In genomic region chr5:52269853-52270252, GRCh38 we compare ENCODE assay signal across 15 cellular contexts.
DNase-seq lines count a peak whose midpoint lies in the region; ATAC-seq and TF ChIP-seq lines count a peak whose summit lies in the region.
"Had no signal": no experiment of that assay in that cellular context is flagged by ENCODE, and none has a peak within 500 bp of the region (broad histone marks: within the 10 kb centered on the region; RNA-seq: fewer than 3 reads in every experiment).

No MANE protein-coding gene starts in this region.

- H3K4me3 ChIP-seq in HCT116 (replicated peaks in 1 of 2; ENCODE audit: low read depth in 1 of 2, low read length in 2 of 2): peak overlapping the region in 1 of 2 experiments; percentile 39; a peak in 1 of 4 replicates
- H3K4me3 ChIP-seq: right atrium auricular region had no signal

- no peaks in the 10 kb centered on the region for H3K36me3 ChIP-seq in HCT116 (ENCODE audit: control insufficient read depth in 1 of 2, insufficient read depth in 2 of 2, low read length in 2 of 2)
- H3K36me3 ChIP-seq: ascending aorta, right atrium auricular region, tibial artery had no signal

- no peak for TF ChIP-seq RAD21 in HCT116 (IDR thresholded peaks at IDR 0.05; ENCODE audit: low read depth)

- no peaks in the 10 kb centered on the region; the same call in 1 of the 2 replicates for H4K20me1 ChIP-seq in HCT116 (ENCODE audit: insufficient read depth)

- H2AFZ ChIP-seq in HCT116 (ENCODE audit: low read depth, low read length, poor library complexity, severe bottlenecking): peak overlapping the region; percentile 3

- DNase-seq in HCT116 (ENCODE audit: low read depth, low spot score) (no peak), NCI-H146 treated with DMSO at 0.1 percent for 48 hours (lab: John Stamatoyannopoulos, UW; ENCODE audit: unreplicated experiment) (peak; percentile 89), astrocyte of the hippocampus (ENCODE audit: low read depth, low spot score) (peak; percentile 12), retina (peak; percentile 24), GM13976 (ENCODE audit: low spot score) (no peak), GOT3 (lab: John Stamatoyannopoulos, UW) (no peak)
- no peak for DNase-seq in stimulated activated CD4-positive, alpha-beta T cell treated with anti-CD3 and anti-CD28 coated beads, Interleukin-4, amount 100 ng/mL, for 1 hour
- DNase-seq: activated CD8-positive, alpha-beta memory T cell treated with anti-CD3 and anti-CD28 coated beads for 24 hours; activated effector memory CD4-positive, alpha-beta T cell treated with Interleukin-2 at 50 U/mL for 16 hours; NCI-H2171; nephron progenitor cell; stimulated activated CD4-positive, alpha-beta T cell treated with anti-CD3 and anti-CD28 coated beads, Interleukin-2, amount 100 ng/mL, for 24 hours; tibial artery had no signal

- H3K27me3 ChIP-seq in HCT116 (ENCODE audit: insufficient read depth, low read length): no peaks in the 10 kb centered on the region
- H3K27me3 ChIP-seq: ascending aorta, right atrium auricular region, tibial artery had no signal

- no peak overlapping the region for H3K27ac ChIP-seq in HCT116 (ENCODE audit: low read depth, low read length)
- H3K27ac ChIP-seq: ascending aorta, right atrium auricular region, tibial artery had no signal

- no peak for TF ChIP-seq CTCF in HCT116 (IDR thresholded peaks at IDR 0.05 in 2 of 3, conservative IDR thresholded peaks at IDR 0.05 in 1 of 3; ENCODE audit: borderline replicate concordance in 1 of 3, insufficient read depth in 1 of 3, low read depth in 2 of 3, low read length in 2 of 3)
- TF ChIP-seq CTCF in GM13976 (IDR thresholded peaks at IDR 0.05; ENCODE audit: borderline replicate concordance, control extremely low read depth, extremely low read depth, insufficient read depth, missing control alignments): no peak

- H3K9ac ChIP-seq in HCT116 (ENCODE audit: low read length): no peak overlapping the region

- ATAC-seq in HCT116: no peak

- H3K4me1 ChIP-seq in HCT116 (ENCODE audit: control insufficient read depth in 1 of 2, insufficient read depth in 2 of 2, low read length in 2 of 2): no peaks in the 10 kb centered on the region
- H3K4me1 ChIP-seq: ascending aorta, right atrium auricular region, tibial artery had no signal

- H3K9me2 ChIP-seq in HCT116 (ENCODE audit: insufficient read depth): no peaks in the 10 kb centered on the region

- no TSS peak for BruUV-seq in HCT116 (replicated peaks; lab: Mats Ljungman, UMichigan)

- intact Hi-C loops in HCT116 (cut with micrococcal nuclease): no loop called here

- in situ Hi-C loops in GM13976 (cut with MboI; ENCODE audit: low sequenced_read_pairs, unreplicated experiment): no loop called here

- POLR2A ChIA-PET in HCT116 (lab: Charles Lee): no interaction called here

- RAD21 ChIA-PET in HCT116 (lab: Charles Lee; ENCODE audit: low non-redundant PET in 1 of 2, low total read pairs in 2 of 2, uncharacterized antibody in 2 of 2, unreplicated experiment in 2 of 2): no interaction called here

- no peaks in the 10 kb centered on the region for H3K79me2 ChIP-seq in HCT116 (ENCODE audit: insufficient read depth, low read length)

- no peak for TF ChIP-seq POLR2A in HCT116 (IDR thresholded peaks at IDR 0.05; ENCODE audit: borderline replicate concordance, extremely low read depth, insufficient read depth, insufficient read length)

- CTCF ChIA-PET in HCT116 (lab: Charles Lee): no interaction called here

- no peaks in the 10 kb centered on the region; a peak in 1 of 4 replicates for H3K9me3 ChIP-seq in HCT116 (ENCODE audit: control insufficient read depth in 1 of 2, insufficient read depth in 1 of 2, low read depth in 1 of 2, low read length in 2 of 2)
- H3K9me3 ChIP-seq: ascending aorta, right atrium auricular region, tibial artery had no signal

- peak overlapping the region; percentile 41 for H3K4me2 ChIP-seq in HCT116 (ENCODE audit: low read length)

TF ChIP-seq in HCT116, 20 proteins besides CTCF, POLR2A, EP300 and RAD21:
- TF ChIP-seq JUND (IDR thresholded peaks at IDR 0.05): no peak
- no peak for TF ChIP-seq ZNF274 (IDR thresholded peaks at IDR 0.05; ENCODE audit: low read depth, low read length)
- no peak for TF ChIP-seq SRF (IDR thresholded peaks at IDR 0.05; ENCODE audit: low read depth)
- TF ChIP-seq CEBPB (IDR thresholded peaks at IDR 0.05; ENCODE audit: low read depth): no peak
- TF ChIP-seq SP1 (IDR thresholded peaks at IDR 0.05; ENCODE audit: low read depth): no peak
- no peak for TF ChIP-seq EZH2phosphoT487 (IDR thresholded peaks at IDR 0.05; ENCODE audit: borderline replicate concordance)
- TF ChIP-seq TCF7L2 (IDR thresholded peaks at IDR 0.05; ENCODE audit: borderline replicate concordance, extremely low read depth, insufficient read depth, insufficient read length): no peak
- TF ChIP-seq ELF1 (IDR thresholded peaks at IDR 0.05; ENCODE audit: borderline replicate concordance, low read depth): no peak
- TF ChIP-seq ZBTB33 (IDR thresholded peaks at IDR 0.05; ENCODE audit: extremely low read depth, insufficient replicate concordance, low read length): no peak
- TF ChIP-seq ZFX (IDR thresholded peaks at IDR 0.05): no peak
- no peak for TF ChIP-seq EZH2 (IDR thresholded peaks at IDR 0.05)
- no peak for TF ChIP-seq FOSL1 (IDR thresholded peaks at IDR 0.05; ENCODE audit: low read depth)
TF ChIP-seq in HCT116: peak in this region for 0.

Comparison
In these comparisons a context has a peak if more than half of its experiments do, and no peak if none do; other contexts are left out.
1. DNase-seq: peak in NCI-H146 treated with DMSO at 0.1 percent for 48 hours (single experiment), astrocyte of the hippocampus (single experiment) and retina (single experiment); none in HCT116 (single experiment), GM13976 (single experiment), GOT3 (single experiment) and stimulated activated CD4-positive, alpha-beta T cell treated with anti-CD3 and anti-CD28 coated beads, Interleukin-4, amount 100 ng/mL, for 1 hour (single experiment).